ENCODE assay signal across 12 cellular contexts in genomic region chr19:42906162-42906561, GRCh38. TPM values are rescaled to one million over a fixed set of nuclear protein-coding genes. Genes with fewer than 3 reads are reported as not detected.
DNase-seq lines count a peak whose midpoint lies in the region; TF ChIP-seq lines count a peak whose summit lies in the region.
"Not testable (repeated sequence)": the region's sequence is repeated elsewhere in the genome, so short reads cannot be mapped to it uniquely, and the experiment has no call there.
"Had no signal": no experiment of that assay in that cellular context is flagged by ENCODE, and none has a peak within 500 bp of the region (broad histone marks: within the 10 kb centered on the region; RNA-seq: fewer than 3 reads in every experiment).

No MANE protein-coding gene starts in this region.

- H3K27me3 Mint-ChIP-seq in osteocyte (ENCODE audit: unreplicated experiment) = not testable (repeated sequence)

- TF ChIP-seq CTCF in osteocyte (IDR thresholded peaks at IDR 0.05) = not testable (repeated sequence)

- not testable (repeated sequence) for H3K27ac Mint-ChIP-seq in osteocyte (ENCODE audit: unreplicated experiment)

- not testable (repeated sequence) for H3K4me1 Mint-ChIP-seq in osteocyte (ENCODE audit: unreplicated experiment)

- peaks cover 42% of the 10 kb centered on the region for H3K9me3 Mint-ChIP-seq in osteocyte (ENCODE audit: unreplicated experiment)

- not testable (repeated sequence) for H3K4me3 Mint-ChIP-seq in osteocyte (ENCODE audit: unreplicated experiment)

- peak; percentile 67 for DNase-seq in osteocyte (ENCODE audit: extremely low spot score, unreplicated experiment)

- H3K36me3 Mint-ChIP-seq in osteocyte (ENCODE audit: unreplicated experiment) = not testable (repeated sequence)

RNA-seq across cellular contexts. Expression of gene PSG6, which starts 11.5 kb away (rescaled TPM):
- total RNA-seq in osteocyte = not detected in 2 replicates
- total RNA-seq: A172; A673; B cell; Calu3; CD4-positive, alpha-beta memory T cell; CD4-positive, alpha-beta T cell; CD8-positive, alpha-beta memory T cell; CD8-positive, alpha-beta T cell; Daoy had no signal

RNA-seq across cellular contexts. Expression of gene PSG1, which starts 26.6 kb away (rescaled TPM):
- total RNA-seq in osteocyte = not detected in 2 replicates
- total RNA-seq: A673; B cell; Caco-2; Calu3; CD4-positive, alpha-beta memory T cell; CD4-positive, alpha-beta T cell; CD8-positive, alpha-beta memory T cell; CD8-positive, alpha-beta T cell; Daoy had no signal

RNA-seq across cellular contexts. Expression of gene PSG7, which starts 30.8 kb away (rescaled TPM):
- not detected in 2 replicates for total RNA-seq in osteocyte
- total RNA-seq: A172; A673; B cell; Caco-2; Calu3; CD4-positive, alpha-beta memory T cell; CD4-positive, alpha-beta T cell; CD4-positive, CD25-positive, alpha-beta regulatory T cell; CD8-positive, alpha-beta memory T cell; CD8-positive, alpha-beta T cell; Daoy had no signal
